Comparison of ENCODE assay signal across 34 cellular contexts in the genomic region with DNA sequence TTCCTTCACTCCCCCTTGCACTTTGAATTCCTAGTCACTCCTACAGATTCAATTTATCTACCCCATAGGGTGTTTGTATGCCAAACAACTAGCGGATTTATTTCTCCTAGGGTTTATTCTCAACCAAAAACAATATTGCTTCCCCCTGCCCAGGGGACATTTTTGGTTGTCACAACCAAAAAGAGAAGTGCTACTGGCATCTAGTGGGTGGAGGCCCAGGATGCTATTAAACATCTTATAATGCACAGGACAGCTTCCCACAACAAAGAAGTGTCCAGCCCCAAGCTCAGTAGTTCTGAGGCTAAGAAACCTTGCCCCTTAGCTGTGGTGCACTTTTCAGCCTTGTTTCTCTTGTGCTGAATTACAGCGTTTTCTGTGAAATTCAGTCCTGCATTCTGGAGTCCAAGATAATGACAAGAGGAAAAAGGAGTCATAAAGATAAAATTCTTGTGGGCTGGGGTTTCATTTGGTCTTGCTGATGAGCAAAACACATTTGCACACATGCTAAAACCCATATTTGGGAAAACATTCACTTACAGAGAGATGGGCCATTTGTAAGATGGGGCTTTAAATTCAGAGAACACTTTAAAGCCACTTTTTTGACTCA. TPM values are rescaled to one million over a fixed set of nuclear protein-coding genes. Genes with fewer than 3 reads are reported as not detected.
DNase-seq lines count a peak whose midpoint lies in the region; ATAC-seq, FAIRE-seq and TF ChIP-seq lines count a peak whose summit lies in the region.
"Had no signal": no experiment of that assay in that cellular context is flagged by ENCODE, and none has a peak within 500 bp of the region (broad histone marks: within the 10 kb centered on the region; RNA-seq: fewer than 3 reads in every experiment).

No MANE protein-coding gene starts in this region.

- H3K27ac Mint-ChIP-seq in nephron progenitor cell = no peak overlapping the region
- H3K27ac Mint-ChIP-seq: activated naive CD8-positive, alpha-beta T cell treated with anti-CD3 and anti-CD28 coated beads, Interleukin-2, amount 50 U/mL, for 24 hours; activated T-cell treated with anti-CD3 and anti-CD28 coated beads, Interleukin-2, amount 50 U/mL, for 24 hours; CD4-positive, alpha-beta T cell; dendritic cell treated with granulocyte-macrophage colony-stimulating factor and Interleukin-4, amounts not matched to agents 40 ng/mL and 50 ng/mL, for 4 days; immature natural killer cell; nephron had no signal

- H4K20me1 ChIP-seq in OCI-LY3 (ENCODE audit: insufficient read depth, low read length) = no peaks in the 10 kb centered on the region
- H4K20me1 ChIP-seq in K562 (replicated peaks; ENCODE audit: control insufficient read depth, insufficient read depth, low read length) = no peaks in the 10 kb centered on the region

- TF ChIP-seq CTCF in OCI-LY3 (IDR thresholded peaks at IDR 0.05; ENCODE audit: low read depth, low read length) = peak; percentile 52
- TF ChIP-seq CTCF in K562 (IDR thresholded peaks at IDR 0.05 in 2 of 3, conservative IDR thresholded peaks at IDR 0.05 in 1 of 3; ENCODE audit: insufficient read depth in 2 of 3, low read depth in 1 of 3, low read length in 3 of 3) = no peak
- TF ChIP-seq CTCF in nephron progenitor cell (IDR thresholded peaks at IDR 0.05) = no peak

- H2AFZ ChIP-seq in OCI-LY3 (ENCODE audit: low read depth, low read length) (no peak overlapping the region), K562 (ENCODE audit: low read depth, low read length) (no peak overlapping the region)

- no peak for TF ChIP-seq POLR2A in K562 (conservative IDR thresholded peaks at IDR 0.05)

- no peak overlapping the region for H3K9ac ChIP-seq in OCI-LY3 (ENCODE audit: low read length)
- H3K9ac ChIP-seq in K562 (ENCODE audit: insufficient read depth in 1 of 2, low read depth in 2 of 2, low read length in 2 of 2) = no peak overlapping the region

- BruUV-seq in K562 (replicated peaks; lab: Mats Ljungman, UMichigan) = no TSS peak

- H3K27ac ChIP-seq in OCI-LY3 (ENCODE audit: low read length) (no peak overlapping the region), K562 (ENCODE audit: extremely low read depth, low read depth, low read length) (peak overlapping the region; percentile 28; the same call in 1 of the 3 replicates), mesodermal cell (ENCODE audit: low read depth, low read length, severe bottlenecking) (peak overlapping the region; percentile 5)
- H3K27ac ChIP-seq in effector memory CD4-positive, alpha-beta T cell (ENCODE audit: insufficient read depth, low read length, poor library complexity, severe bottlenecking) = no peak overlapping the region
- H3K27ac ChIP-seq: esophagus squamous epithelium, pancreas, SJCRH30, testis had no signal

- no peaks in the 10 kb centered on the region for H3K4me1 Mint-ChIP-seq in nephron progenitor cell
- H3K4me1 Mint-ChIP-seq: activated naive CD8-positive, alpha-beta T cell treated with anti-CD3 and anti-CD28 coated beads, Interleukin-2, amount 50 U/mL, for 24 hours; immature natural killer cell had no signal

- WGBS in K562 (ENCODE audit: insufficient coverage, low coverage, missing lambda C conversion rate) = 0% methylated on average over 2 of the region's 2 CpGs
- WGBS in mesodermal cell (ENCODE audit: insufficient coverage in 2 of 2), 2 experiments = no CpG with 5 or more reads among the region's 2 CpGs

- no peaks in the 10 kb centered on the region for H3K4me1 ChIP-seq in OCI-LY3 (ENCODE audit: low read length)
- H3K4me1 ChIP-seq in K562 (replicated peaks in 1 of 2; ENCODE audit: control insufficient read depth in 2 of 2, insufficient read depth in 2 of 2, low read length in 2 of 2) = peaks cover 0 to 12% of the 10 kb centered on the region in 2 experiments; a peak in 3 of 5 replicates
- peaks cover 25% of the 10 kb centered on the region for H3K4me1 ChIP-seq in mesodermal cell (ENCODE audit: control insufficient read depth, insufficient read depth, low read length, poor library complexity, severe bottlenecking)
- no peaks in the 10 kb centered on the region for H3K4me1 ChIP-seq in effector memory CD4-positive, alpha-beta T cell (ENCODE audit: control insufficient read depth, insufficient read depth, low read length, poor library complexity, severe bottlenecking)
- H3K4me1 ChIP-seq: pancreas, testis had no signal

- DNase-seq in GF-D8 (lab: John Stamatoyannopoulos, UW) = peak; percentile 1
- peak in 2 of 4 experiments; percentile 25 to 45 for DNase-seq in K562 (ENCODE audit: extremely low read depth in 1 of 4, low spot score in 3 of 4)
- DNase-seq in nephron progenitor cell = no peak
- DNase-seq in DMS79 treated with DMSO at 0.1 percent for 48 hours (lab: John Stamatoyannopoulos, UW) = no peak
- DNase-seq in effector memory CD4-positive, alpha-beta T cell = no peak
- DNase-seq: activated gamma-delta T cell; activated naive CD8-positive, alpha-beta T cell treated with anti-CD3 and anti-CD28 coated beads, Interleukin-2, amount 50 U/mL, for 24 hours; activated T-cell treated with anti-CD3 and anti-CD28 coated beads, Interleukin-2, amount 50 U/mL, for 24 hours; AML-193; CD4-positive, alpha-beta T cell; central memory CD4-positive, alpha-beta T cell; EL; esophagus squamous epithelium; immature natural killer cell; left colon; NCI-H1417 treated with DMSO at 0.1 percent for 48 hours; NCI-H2081; NCI-H345; NCI-H748 treated with DMSO at 0.1 percent for 48 hours; pancreas; retina; RPMI8226; SJCRH30; stimulated activated naive CD8-positive, alpha-beta T cell treated with anti-CD3 and anti-CD28 coated beads, Interleukin-15, Interleukin-2, amounts not matched to agents 100 U/mL and 50 U/mL, for 24 hours; T1000; testis had no signal

- no peak for TF ChIP-seq RAD21 in K562 (CRISPR knock-in tag; conservative IDR thresholded peaks at IDR 0.05 in 1 of 2, IDR thresholded peaks at IDR 0.05 in 1 of 2)

- no peaks in the 10 kb centered on the region for H3K36me3 ChIP-seq in OCI-LY3 (replicated peaks; ENCODE audit: low read depth, low read length)
- no peaks in the 10 kb centered on the region for H3K36me3 ChIP-seq in K562 (ENCODE audit: control insufficient read depth, insufficient read depth, low read length)
- H3K36me3 ChIP-seq in mesodermal cell (ENCODE audit: control insufficient read depth, insufficient read depth, low read length) = no peaks in the 10 kb centered on the region
- no peaks in the 10 kb centered on the region for H3K36me3 ChIP-seq in effector memory CD4-positive, alpha-beta T cell (ENCODE audit: control insufficient read depth, insufficient read depth, low read length)
- H3K36me3 ChIP-seq: esophagus squamous epithelium, pancreas, SJCRH30 had no signal

- H3K4me2 ChIP-seq in OCI-LY3 (ENCODE audit: low read length) (no peak overlapping the region), K562 (ENCODE audit: insufficient read depth, low read length) (no peak overlapping the region; the same call in 1 of the 2 replicates)

- intact Hi-C loops in K562 (cut with micrococcal nuclease) = no loop called here

- peaks cover 18% of the 10 kb centered on the region; the same call in 1 of the 2 replicates for H3K27me3 ChIP-seq in OCI-LY3 (ENCODE audit: low read depth, low read length)
- H3K27me3 ChIP-seq in K562 (ENCODE audit: control insufficient read depth in 2 of 2, insufficient read depth in 2 of 2, low read length in 2 of 2) = no peaks in the 10 kb centered on the region
- H3K27me3 ChIP-seq in effector memory CD4-positive, alpha-beta T cell (replicated peaks; ENCODE audit: control insufficient read depth, insufficient read depth, low read length, poor library complexity, severe bottlenecking) = no peaks in the 10 kb centered on the region
- H3K27me3 ChIP-seq: SJCRH30, testis had no signal

- H3K4me3 Mint-ChIP-seq in nephron progenitor cell = no peak overlapping the region
- H3K4me3 Mint-ChIP-seq: activated naive CD8-positive, alpha-beta T cell treated with anti-CD3 and anti-CD28 coated beads, Interleukin-2, amount 50 U/mL, for 24 hours; activated T-cell treated with anti-CD3 and anti-CD28 coated beads, Interleukin-2, amount 50 U/mL, for 24 hours; CD4-positive, alpha-beta T cell; dendritic cell treated with granulocyte-macrophage colony-stimulating factor and Interleukin-4, amounts not matched to agents 40 ng/mL and 50 ng/mL, for 4 days; immature natural killer cell; nephron had no signal

- H3K9me3 ChIP-seq in OCI-LY3 (ENCODE audit: insufficient read depth, low read length) (no peaks in the 10 kb centered on the region), K562 (replicated peaks; ENCODE audit: control insufficient read depth, insufficient read depth, low read depth, low read length) (no peaks in the 10 kb centered on the region), mesodermal cell (ENCODE audit: control insufficient read depth, low read length) (no peaks in the 10 kb centered on the region)
- H3K9me3 ChIP-seq in effector memory CD4-positive, alpha-beta T cell (ENCODE audit: control insufficient read depth, low read length) = no peaks in the 10 kb centered on the region
- H3K9me3 ChIP-seq: esophagus squamous epithelium, pancreas, SJCRH30, testis had no signal

- H3K36me3 Mint-ChIP-seq in nephron progenitor cell (ENCODE audit: low read depth) = no peaks in the 10 kb centered on the region
- H3K36me3 Mint-ChIP-seq: immature natural killer cell had no signal

- no peaks in the 10 kb centered on the region for H3K9me1 ChIP-seq in K562 (ENCODE audit: control insufficient read depth, insufficient read depth, low read length)

- POLR2A ChIA-PET in K562 (lab: Yijun Ruan, JAX) = interaction anchor here (0.6 kb wide), 1 partner anchor 13 kb away, joined by 3 read pairs; no protein-coding TSS in a partner anchor

- no peaks in the 10 kb centered on the region for H3K27me3 Mint-ChIP-seq in nephron progenitor cell (ENCODE audit: low read depth, poor library complexity)
- H3K27me3 Mint-ChIP-seq: activated naive CD8-positive, alpha-beta T cell treated with anti-CD3 and anti-CD28 coated beads, Interleukin-2, amount 50 U/mL, for 24 hours had no signal

- ATAC-seq in K562 = peak; percentile 69
- ATAC-seq in GM18867 (IDR thresholded peaks at IDR 0.05; ENCODE audit: unreplicated experiment) = no peak
- ATAC-seq: activated naive CD8-positive, alpha-beta T cell treated with anti-CD3 and anti-CD28 coated beads, Interleukin-2, amount 50 U/mL, for 24 hours; left colon; pancreas; stimulated activated naive CD8-positive, alpha-beta T cell treated with anti-CD3 and anti-CD28 coated beads, Interleukin-15, Interleukin-2, amounts not matched to agents 100 U/mL and 50 U/mL, for 24 hours had no signal

- no peak for FAIRE-seq in K562 (lab: Jason Lieb, UNC)
- FAIRE-seq: GM12892, H54, HTR-8/SVneo, pancreas had no signal

- H3K4me3 ChIP-seq in OCI-LY3 (ENCODE audit: low read length) (no peak overlapping the region), K562 (no peak overlapping the region), mesodermal cell (ENCODE audit: extremely low read depth, insufficient read depth, low read length, poor library complexity, severe bottlenecking) (no peak overlapping the region)
- H3K4me3 ChIP-seq in effector memory CD4-positive, alpha-beta T cell (ENCODE audit: insufficient read depth, low read depth, low read length, poor library complexity, severe bottlenecking) = no peak overlapping the region
- H3K4me3 ChIP-seq: esophagus squamous epithelium, pancreas, SJCRH30, testis had no signal

- in situ Hi-C loops in K562 (cut with MboI) = no loop called here

- CTCF ChIA-PET in K562 (lab: Yijun Ruan, JAX; ENCODE audit: low intra/inter-chr PET ratio) = no interaction called here

- H3K9me3 Mint-ChIP-seq in nephron progenitor cell = peaks cover 7% of the 10 kb centered on the region
- H3K9me3 Mint-ChIP-seq: activated naive CD8-positive, alpha-beta T cell treated with anti-CD3 and anti-CD28 coated beads, Interleukin-2, amount 50 U/mL, for 24 hours; activated T-cell treated with anti-CD3 and anti-CD28 coated beads, Interleukin-2, amount 50 U/mL, for 24 hours; CD4-positive, alpha-beta T cell; dendritic cell treated with granulocyte-macrophage colony-stimulating factor and Interleukin-4, amounts not matched to agents 40 ng/mL and 50 ng/mL, for 4 days; immature natural killer cell had no signal

- peak; percentile 54; the same call in 1 of the 2 replicates for TF ChIP-seq EP300 in K562 (IDR thresholded peaks at IDR 0.05; ENCODE audit: low read length)

- no peaks in the 10 kb centered on the region for H3K79me2 ChIP-seq in OCI-LY3 (ENCODE audit: low read length)
- no peaks in the 10 kb centered on the region for H3K79me2 ChIP-seq in K562 (ENCODE audit: control insufficient read depth, insufficient read depth, low read length)

RNA-seq across cellular contexts. Expression of a gene that starts 11.2 kb away (rescaled TPM):
- 6.5 and 10.4 TPM in 2 replicates for total RNA-seq in K562 (2011; cell fraction: chromatin; rRNA removed; ENCODE audit: low replicate concordance)
- total RNA-seq in K562 (2011; cell fraction: nucleolus; rRNA removed) = 3.2 and 3.3 TPM in 2 replicates
- total RNA-seq in K562 (2011; cell fraction: nucleoplasm; rRNA removed) = 12.5 and 12.7 TPM in 2 replicates
- 0.65 and 1.2 TPM in 2 replicates for total RNA-seq in K562 (2014; rRNA removed)
- total RNA-seq in K562 (2014; rRNA removed; fragmentation: Illumina TruSeq; extraction: Trizol) = 1.5 and 1.6 TPM in 2 replicates
- total RNA-seq in K562 (2015; rRNA removed; fragmentation: Illumina TruSeq; extraction: Trizol) = 0.65 and 2.1 TPM in 2 replicates
- 0.87 and 1.9 TPM in 2 replicates for total RNA-seq in K562 (2021)
- polyA plus RNA-seq in K562 (2011; rRNA removed) = 8.4 and 9.0 TPM in 2 replicates
- 2.8 and 4.7 TPM in 2 replicates for polyA plus RNA-seq in K562 (2011; cell fraction: cytosol; rRNA removed)
- polyA plus RNA-seq in K562 (2011; cell fraction: nucleus; rRNA removed) = 10.2 and 13.0 TPM in 2 replicates
- polyA plus RNA-seq in K562 (2012) = 2.2 and 5.4 TPM in 2 replicates
- polyA plus RNA-seq in K562 (2014; fragmentation: Illumina TruSeq; extraction: Trizol) = 1.4 and 1.5 TPM in 2 replicates
- 1 to 10 TPM; 1.2 to 1.8 TPM for polyA plus RNA-seq in K562 (2014; fragmentation: Nextera tagmentation; extraction: Ambion mirVana)
- polyA plus RNA-seq in K562 (2014; rRNA removed) = 0.72 and 0.88 TPM in 2 replicates
- 9.2 and 10.4 TPM in 2 replicates for polyA minus RNA-seq in K562 (2011; rRNA and poly(A)+ RNA removed)
- 1.2 and 3.4 TPM in 2 replicates for polyA minus RNA-seq in K562 (2011; cell fraction: cytosol; rRNA and poly(A)+ RNA removed)
- 2.6 and 4.6 TPM in 2 replicates for polyA minus RNA-seq in K562 (2011; cell fraction: nucleus; rRNA and poly(A)+ RNA removed)
- 5.1 TPM for polyA plus RNA-seq in mesodermal cell (2013, experiment 1 of 2)
- polyA plus RNA-seq in mesodermal cell (2013, experiment 2 of 2) = 2.0 TPM
- total RNA-seq: CD4-positive, alpha-beta T cell; SJCRH30 had no signal

Comparison
In these comparisons a context has a peak if more than half of its experiments do, and no peak if none do; other contexts are left out.
1. H3K27ac ChIP-seq: peak in K562 (single experiment) and mesodermal cell (single experiment); none in OCI-LY3 (single experiment) and effector memory CD4-positive, alpha-beta T cell (single experiment).